Comparison of ENCODE assay signal across 10 cellular contexts in genomic region chr1:22808186-22808845, GRCh38.
DNase-seq lines count a peak whose midpoint lies in the region; ATAC-seq and TF ChIP-seq lines count a peak whose summit lies in the region.
"Had no signal": no experiment of that assay in that cellular context is flagged by ENCODE, and none has a peak within 500 bp of the region (broad histone marks: within the 10 kb centered on the region; RNA-seq: fewer than 3 reads in every experiment).

No MANE protein-coding gene starts in this region.

- dilution Hi-C loops in IMR-90 (cut with HindIII; ENCODE audit: low sequenced_read_pairs, unreplicated experiment), result no loop called here

- peak overlapping the region; percentile 43; the same call in 1 of the 2 replicates for H2AK5ac ChIP-seq in IMR-90 (ENCODE audit: low read depth, low read length)

- H3K9ac ChIP-seq in IMR-90 (ENCODE audit: low read depth, low read length), result no peak overlapping the region

- no CpG with 5 or more reads among the region's 10 CpGs for WGBS in IMR-90 (ENCODE audit: extremely low coverage in 2 of 2, insufficient read length in 1 of 2), 2 experiments

- peak overlapping the region; percentile 80 for H2BK5ac ChIP-seq in IMR-90 (ENCODE audit: low read depth, low read length, poor library complexity, severe bottlenecking)

- peaks cover 33% of the 10 kb centered on the region for H3K9me1 ChIP-seq in IMR-90 (ENCODE audit: insufficient read depth, low read length)

- peak overlapping the region; percentile 85 for H2AFZ ChIP-seq in IMR-90 (replicated peaks; ENCODE audit: low read length, poor library complexity)

- H3K27me3 ChIP-seq in IMR-90 (ENCODE audit: control insufficient read depth, insufficient read depth, low read length) (no peaks in the 10 kb centered on the region), layer of hippocampus (ENCODE audit: control insufficient read depth, insufficient read depth, low read length) (no peaks in the 10 kb centered on the region), tibial artery (peaks cover 0 to 3% of the 10 kb centered on the region in 2 donors)

- in situ Hi-C loops in IMR-90 (cut with MboI; ENCODE audit: low sequenced_read_pairs), result no loop called here

- peaks cover 31% of the 10 kb centered on the region for H4K20me1 ChIP-seq in IMR-90 (ENCODE audit: insufficient read depth, low read length)

- H4K91ac ChIP-seq in IMR-90 (ENCODE audit: insufficient read depth, low read depth, low read length), result peak overlapping the region; percentile 60; the same call in 1 of the 2 replicates

- H3K9me3 ChIP-seq in IMR-90 (ENCODE audit: control insufficient read depth, insufficient read depth, low read length), result no peaks in the 10 kb centered on the region
- no peaks in the 10 kb centered on the region for H3K9me3 ChIP-seq in tibial artery

- H3K36me3 ChIP-seq in IMR-90 (ENCODE audit: control insufficient read depth, insufficient read depth, low read length), result no peaks in the 10 kb centered on the region; the same call in 1 of the 2 replicates
- H3K36me3 ChIP-seq in tibial artery, result no peaks in the 10 kb centered on the region

- H3K4me1 ChIP-seq in IMR-90 (ENCODE audit: control insufficient read depth, insufficient read depth, low read length), result peaks cover 13% of the 10 kb centered on the region
- peaks cover 0 to 15% (median 6%) of the 10 kb centered on the region in 4 donors for H3K4me1 ChIP-seq in tibial artery

- peak; percentile 81 for ATAC-seq in IMR-90 (ENCODE audit: low read depth)
- ATAC-seq in HG02610 (IDR thresholded peaks at IDR 0.05; ENCODE audit: unreplicated experiment), result no peak
- no peak for ATAC-seq in left colon
- no peak for ATAC-seq in GM21529 (IDR thresholded peaks at IDR 0.05; ENCODE audit: unreplicated experiment)
- ATAC-seq in HG03565 (IDR thresholded peaks at IDR 0.05; ENCODE audit: unreplicated experiment), result no peak

- H2BK15ac ChIP-seq in IMR-90 (ENCODE audit: low read depth, low read length), result peak overlapping the region; percentile 16; the same call in 1 of the 3 replicates

- peak overlapping the region; percentile 52; the same call in 1 of the 2 replicates for H4K5ac ChIP-seq in IMR-90 (ENCODE audit: low read depth, low read length)

- H3K4me3 ChIP-seq in IMR-90 (ENCODE audit: insufficient read depth, low read depth, low read length) (no peak overlapping the region), cardiac fibroblast (replicated peaks in 1 of 2; ENCODE audit: low read depth in 2 of 2, low read length in 2 of 2) (no peak overlapping the region), tibial artery (no peak overlapping the region)

- H3K27ac ChIP-seq in IMR-90 (ENCODE audit: insufficient read depth, low read length) (peak overlapping the region; percentile 18), layer of hippocampus (ENCODE audit: low read depth, low read length) (peak overlapping the region; percentile 97), tibial artery (peak overlapping the region; percentile 17 to 56)

- CTCF ChIA-PET in IMR-90 (lab: Yijun Ruan, JAX), result interaction anchor here (1.0 to 1.2 kb wide), 2 partner anchors 13 to 104 kb away, joined by 3 to 4 read pairs; no protein-coding TSS in a partner anchor

- TF ChIP-seq RAD21 in IMR-90 (IDR thresholded peaks at IDR 0.05; ENCODE audit: low read length), result no peak; the same call in 1 of the 2 replicates

- peak overlapping the region; percentile 84 for H3K23ac ChIP-seq in IMR-90 (ENCODE audit: low read depth, low read length)

- intact Hi-C loops in IMR-90 (cut with micrococcal nuclease), result loop anchor here (2.0 kb wide), 2 partner anchors 14 to 104 kb away; no protein-coding TSS in a partner anchor
- intact Hi-C loops in tibial artery (cut with DNase I; ENCODE audit: low total_unique reads), result no loop called here
- intact Hi-C loops in left colon (cut with DNase I, micrococcal nuclease), result no loop called here

- peak overlapping the region; percentile 87 for H3K4ac ChIP-seq in IMR-90 (ENCODE audit: low read depth, low read length)

- peak; percentile 88 for DNase-seq in IMR-90
- peak; percentile 71 to 79 for DNase-seq in cardiac fibroblast (ENCODE audit: low read depth in 2 of 2)
- peak in 1 of 2 donors; percentile 46 for DNase-seq in tibial artery
- DNase-seq in left colon, result no peak
- DNase-seq: activated CD4-positive, alpha-beta T cell treated with anti-CD3 and anti-CD28 coated beads, Interleukin-2, amount 50 U/mL, for 48 hours; DND-41 had no signal

- peak overlapping the region; percentile 76 for H2BK120ac ChIP-seq in IMR-90 (ENCODE audit: low read depth, low read length)

- BruUV-seq in IMR-90 (replicated peaks; lab: Mats Ljungman, UMichigan), result no TSS peak

- peak overlapping the region; percentile 10; the same call in 1 of the 2 replicates for H3K56ac ChIP-seq in IMR-90 (ENCODE audit: extremely low read depth, insufficient read depth, low read length)

- TF ChIP-seq CTCF in IMR-90 (conservative IDR thresholded peaks at IDR 0.05; ENCODE audit: low read depth, low read length) (no peak), cardiac fibroblast (IDR thresholded peaks at IDR 0.05; ENCODE audit: low read depth, low read length) (no peak), tibial artery (IDR thresholded peaks at IDR 0.05) (no peak)

- H3K4me2 ChIP-seq in IMR-90 (ENCODE audit: low read depth, low read length), result peak overlapping the region; percentile 48

- POLR2A ChIA-PET in IMR-90 (lab: Charles Lee; ENCODE audit: unreplicated experiment), result no interaction called here

- peak overlapping the region; percentile 86 for H3K14ac ChIP-seq in IMR-90 (replicated peaks; ENCODE audit: low read depth, low read length)

- H4K8ac ChIP-seq in IMR-90 (ENCODE audit: low read depth in 2 of 2, low read length in 2 of 2), result peak overlapping the region; percentile 1 to 83; a peak in 2 of 4 replicates

- peak overlapping the region; percentile 43; the same call in 1 of the 2 replicates for H3K18ac ChIP-seq in IMR-90 (ENCODE audit: low read depth, low read length)

- peaks cover 14 to 57% of the 10 kb centered on the region in 2 experiments for H3K79me1 ChIP-seq in IMR-90 (ENCODE audit: low read depth in 1 of 2, low read length in 2 of 2)

- TF ChIP-seq POLR2A in IMR-90 (IDR thresholded peaks at IDR 0.05; ENCODE audit: low read depth, low read length), result no peak

- H2AK9ac ChIP-seq in IMR-90 (replicated peaks; ENCODE audit: low read depth, low read length, poor library complexity), result peak overlapping the region; percentile 83

- peak overlapping the region; percentile 67; the same call in 1 of the 2 replicates for H2BK20ac ChIP-seq in IMR-90 (ENCODE audit: low read depth, low read length)

TF ChIP-seq in IMR-90, 13 proteins besides CTCF, POLR2A, EP300 and RAD21:
- TF ChIP-seq RCOR1 (IDR thresholded peaks at IDR 0.05; ENCODE audit: insufficient replicate concordance, low read length) (no peak), SMC3 (IDR thresholded peaks at IDR 0.05; ENCODE audit: low read depth, low read length) (no peak), RFX5 (IDR thresholded peaks at IDR 0.05; ENCODE audit: low read depth, low read length) (no peak), ELK1 (IDR thresholded peaks at IDR 0.05; ENCODE audit: borderline replicate concordance, low read depth, low read length) (no peak), CEBPB (IDR thresholded peaks at IDR 0.05; ENCODE audit: low read depth, low read length) (no peak; the same call in 1 of the 2 replicates), MAFK (IDR thresholded peaks at IDR 0.05; ENCODE audit: low read depth, low read length) (no peak), FOS (IDR thresholded peaks at IDR 0.05; ENCODE audit: low read depth, low read length) (no peak), MAZ (IDR thresholded peaks at IDR 0.05; ENCODE audit: borderline replicate concordance, low read depth, low read length) (no peak), CHD1 (IDR thresholded peaks at IDR 0.05; ENCODE audit: low read depth, low read length) (no peak), NFE2L2 (IDR thresholded peaks at IDR 0.05; ENCODE audit: low read depth, low read length) (no peak), USF2 (IDR thresholded peaks at IDR 0.05; ENCODE audit: low read depth, low read length) (no peak)
TF ChIP-seq in IMR-90: peak in this region for 0.

Comparison
In these comparisons a context has a peak if more than half of its experiments do, and no peak if none do; other contexts are left out.
1. DNase-seq: peak in IMR-90 (single experiment) and cardiac fibroblast (2 of 2); none in left colon (0 of 2).
2. H3K27ac ChIP-seq: peak in every context shown above with its lines; median percentile 97 in layer of hippocampus; 36 in tibial artery; 18 in IMR-90.